In the genomic region with DNA sequence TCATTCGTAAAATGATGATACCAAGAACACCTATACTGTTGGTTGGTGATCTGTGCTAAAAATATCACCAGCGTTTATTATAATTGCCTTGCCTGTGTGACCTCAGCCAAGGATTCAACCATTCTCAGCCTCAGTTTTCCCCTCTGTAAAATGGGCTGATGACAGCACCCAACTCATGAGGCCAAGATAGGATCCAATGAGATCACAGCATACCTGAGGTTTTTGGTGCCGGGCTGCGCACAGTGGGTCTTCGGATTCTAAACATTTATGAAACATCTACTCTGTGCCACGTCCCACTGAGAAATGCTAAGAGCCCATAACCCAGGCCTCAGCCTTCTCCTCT, we compare ENCODE assay signal across 27 cellular contexts. TPM values are rescaled to one million over a fixed set of nuclear protein-coding genes. Genes with fewer than 3 reads are reported as not detected.
"Had no signal": no experiment of that assay in that cellular context is flagged by ENCODE, and none has a peak within 500 bp of the region (broad histone marks: within the 10 kb centered on the region; RNA-seq: fewer than 3 reads in every experiment).

No MANE protein-coding gene starts in this region.

- H3K27ac Mint-ChIP-seq: activated CD4-positive, alpha-beta T cell treated with anti-CD3 and anti-CD28 coated beads for 36 hours; activated naive CD4-positive, alpha-beta T cell treated with anti-CD3 and anti-CD28 coated beads, Interleukin-2, amount 10 ng/mL, durations not matched to agents 7 days and 5 days; brain; WTC11 had no signal

- H3K4me1 Mint-ChIP-seq: brain, neural crest cell had no signal

- H3K36me3 ChIP-seq: lower lobe of right lung, tibial nerve had no signal

- H3K4me3 ChIP-seq: lower lobe of right lung, tibial nerve had no signal

- H3K36me3 Mint-ChIP-seq: activated naive CD4-positive, alpha-beta T cell treated with anti-CD3 and anti-CD28 coated beads, Interleukin-2, amount 10 ng/mL, durations not matched to agents 7 days and 5 days; brain; naive thymus-derived CD4-positive, alpha-beta T cell; WTC11 had no signal

- H3K9me3 ChIP-seq: lower lobe of right lung, tibial nerve had no signal

- H3K4me1 ChIP-seq: foreskin keratinocyte, lower lobe of right lung, tibial nerve had no signal

- H3K9me3 Mint-ChIP-seq: activated naive CD4-positive, alpha-beta T cell treated with anti-CD3 and anti-CD28 coated beads, Interleukin-2, amount 10 ng/mL, durations not matched to agents 7 days and 5 days; neural crest cell; WTC11 had no signal

- ATAC-seq: foreskin keratinocyte, lower lobe of right lung, sciatic nerve, WTC11 had no signal

- H3K27ac ChIP-seq: foreskin keratinocyte, lower lobe of right lung, tibial nerve had no signal

- H3K4me3 Mint-ChIP-seq: activated CD4-positive, alpha-beta T cell treated with anti-CD3 and anti-CD28 coated beads for 36 hours; activated naive CD4-positive, alpha-beta T cell treated with anti-CD3 and anti-CD28 coated beads, Interleukin-2, amount 10 ng/mL, durations not matched to agents 7 days and 5 days; brain; naive thymus-derived CD4-positive, alpha-beta T cell; neural crest cell; WTC11 had no signal

- FAIRE-seq: kidney, small intestine, urothelium cell line had no signal

- DNase-seq: activated effector memory CD4-positive, alpha-beta T cell treated with anti-CD3 and anti-CD28 coated beads, Interleukin-2, amount 50 U/mL, for 16 hours; activated naive CD4-positive, alpha-beta T cell treated with anti-CD3 and anti-CD28 coated beads, Interleukin-2, amount 10 ng/mL, durations not matched to agents 7 days and 5 days; aorta; dermis blood vessel endothelial cell; effector CD8-positive, alpha-beta T cell; kidney; lower lobe of right lung; naive thymus-derived CD4-positive, alpha-beta T cell; occipital lobe; posterior cingulate gyrus; small intestine; stimulated activated naive CD4-positive, alpha-beta T cell treated with Interleukin-2 at 50 U/mL for 16 hours; T1000 had no signal

RNA-seq across cellular contexts. Expression of gene FCER2, which starts 1.8 kb away (rescaled TPM):
- total RNA-seq: cardiac septum; chondrocyte; dermis blood vessel endothelial cell; foreskin keratinocyte; glomerular endothelial cell; neural crest cell; occipital lobe; T-helper 1 cell treated with Interleukin-12 subunit alpha and Interleukin-12 subunit beta and Interleukin-4 antibody, amounts not matched to agents 30 ng/mL and 1 ng/mL, for 36 hours had no signal
- polyA plus RNA-seq: aorta, foreskin keratinocyte had no signal

RNA-seq across cellular contexts. Expression of gene MCEMP1, which starts 23.2 kb away (rescaled TPM):
- total RNA-seq: activated CD4-positive, alpha-beta T cell treated with anti-CD3 and anti-CD28 coated beads for 36 hours; activated CD8-positive, alpha-beta memory T cell treated with anti-CD3 and anti-CD28 coated beads for 36 hours; chondrocyte; dermis blood vessel endothelial cell; foreskin keratinocyte; glomerular endothelial cell; neural crest cell; T-helper 1 cell treated with Interleukin-12 subunit alpha and Interleukin-12 subunit beta and Interleukin-4 antibody, amounts not matched to agents 30 ng/mL and 1 ng/mL, for 36 hours; WTC11 had no signal
- polyA plus RNA-seq: foreskin keratinocyte; naive thymus-derived CD4-positive, alpha-beta T cell had no signal

RNA-seq across cellular contexts. Expression of gene RETN, which starts 31.2 kb away (rescaled TPM):
- total RNA-seq: activated CD4-positive, alpha-beta T cell treated with anti-CD3 and anti-CD28 coated beads for 36 hours; activated CD8-positive, alpha-beta memory T cell treated with anti-CD3 and anti-CD28 coated beads for 36 hours; aorta; chondrocyte; dermis blood vessel endothelial cell; foreskin keratinocyte; glomerular endothelial cell; mucosa of gallbladder; neural crest cell; T-helper 1 cell treated with Interleukin-12 subunit alpha and Interleukin-12 subunit beta and Interleukin-4 antibody, amounts not matched to agents 30 ng/mL and 1 ng/mL, for 36 hours; tibial nerve; WTC11 had no signal
- polyA plus RNA-seq: foreskin keratinocyte; naive thymus-derived CD4-positive, alpha-beta T cell had no signal

RNA-seq across cellular contexts. Expression of gene CLEC4G, which starts 31.8 kb away (rescaled TPM):
- total RNA-seq: activated CD4-positive, alpha-beta T cell treated with anti-CD3 and anti-CD28 coated beads for 36 hours; activated CD8-positive, alpha-beta memory T cell treated with anti-CD3 and anti-CD28 coated beads for 36 hours; chondrocyte; dermis blood vessel endothelial cell; foreskin keratinocyte; glomerular endothelial cell; neural crest cell; T-helper 1 cell treated with Interleukin-12 subunit alpha and Interleukin-12 subunit beta and Interleukin-4 antibody, amounts not matched to agents 30 ng/mL and 1 ng/mL, for 36 hours had no signal
- polyA plus RNA-seq: foreskin keratinocyte; naive thymus-derived CD4-positive, alpha-beta T cell had no signal
